ENCODE assay signal across 8 cellular contexts in genomic region chr7:100705753-100706671, GRCh38. TPM values are rescaled to one million over a fixed set of nuclear protein-coding genes. Genes with fewer than 3 reads are reported as not detected.
A peak's percentile ranks its signal among the peaks of the same experiment; 100 is the strongest.
DNase-seq lines count a peak whose midpoint lies in the region; ATAC-seq, FAIRE-seq and TF ChIP-seq lines count a peak whose summit lies in the region.

Gene POP7 (plus strand): TSS chr7:100706121. CDS start chr7:100706831, 710 bp downstream.

- WGBS in HepG2 (ENCODE audit: low lambda C conversion rate), result 0% methylated on average over 27 of the region's 86 CpGs

- H4K20me1 ChIP-seq in HepG2 (ENCODE audit: insufficient read depth, low read length), result no peaks in the 10 kb centered on the region

- ATAC-seq in GM19395 (IDR thresholded peaks at IDR 0.05; ENCODE audit: unreplicated experiment) (peak; percentile 90), HG03565 (IDR thresholded peaks at IDR 0.05; ENCODE audit: unreplicated experiment) (peak; percentile 88), HepG2 (peak; percentile 93)

- DNase-seq in NCI-H774 (lab: John Stamatoyannopoulos, UW) (peak; percentile 97), dermis blood vessel endothelial cell (peak; percentile 99), HepG2 (ENCODE audit: low spot score) (peak; percentile 94)
- peak; percentile 97 to 98 for DNase-seq in activated CD4-positive, alpha-beta T cell treated with anti-CD3 and anti-CD28 coated beads, Interleukin-2, amount 50 U/mL, for 4 hours
- peak; percentile 99 for DNase-seq in stimulated activated CD4-positive, alpha-beta T cell treated with anti-CD3 and anti-CD28 coated beads, Interleukin-4, amount 100 ng/mL, for 1 hour

- TF ChIP-seq RAD21 in HepG2 (CRISPR knock-in tag; IDR thresholded peaks at IDR 0.05), result no peak

- CTCF ChIA-PET in HepG2 (lab: Yijun Ruan, JAX; ENCODE audit: low intra/inter-chr PET ratio, low total read pairs), result interaction anchor here (1.0 to 3.3 kb wide), 3 partner anchors 19 to 146 kb away, joined by 3 to 37 read pairs (median 5); partner anchors contain the start of genes MOSPD3 and SLC12A9

- peaks cover 30% of the 10 kb centered on the region for H3K4me1 ChIP-seq in HepG2 (ENCODE audit: insufficient read depth, low read length)

- in situ Hi-C loops in HepG2 (cut with HindIII; ENCODE audit: extremely low pct_ligation_motif_present, low pct_unique_long_range_greater_than_20kb), result loop anchor here (10.0 kb wide), 1 partner anchor 149 kb away; the partner anchor contains the start of gene SLC12A9

- H3K27ac ChIP-seq in C4-2B (peak within 1 kb of the TSS; percentile 91), HepG2 (ENCODE audit: extremely low read length, insufficient read depth, low read length) (peak within 1 kb of the TSS; percentile 84)

- POLR2A ChIA-PET in HepG2 (lab: Yijun Ruan, JAX), result interaction anchor here (0.7 to 4.6 kb wide), 37 partner anchors 8 to 477 kb away, joined by 3 to 59 read pairs (median 6); partner anchors contain the start of genes ACTL6B, EPHB4, EPO and FBXO24

- peak within 1 kb of the TSS; percentile 90 for H3K9ac ChIP-seq in HepG2 (ENCODE audit: insufficient read depth, low read depth, low read length)

- H3K79me2 ChIP-seq in HepG2 (ENCODE audit: insufficient read depth, low read length), result peaks cover 18% of the 10 kb centered on the region

- H2AFZ ChIP-seq in HepG2 (ENCODE audit: low read length), result no peak within 1 kb of the TSS

- peak within 1 kb of the TSS; percentile 91 for H3K4me2 ChIP-seq in HepG2 (ENCODE audit: low read depth, low read length)

- peak; percentile 74 for FAIRE-seq in HepG2 (lab: Jason Lieb, UNC)

- intact Hi-C loops in HepG2 (cut with micrococcal nuclease; ENCODE audit: unreplicated experiment), result loop anchor here (1.0 kb wide), 2 partner anchors 19 to 168 kb away; no protein-coding TSS in a partner anchor

- H3K27me3 ChIP-seq in HepG2 (ENCODE audit: control insufficient read depth in 1 of 2, insufficient read depth in 2 of 2, low read length in 2 of 2), result no peaks in the 10 kb centered on the region

- H3K4me3 ChIP-seq in HepG2 (replicated peaks in 1 of 3; ENCODE audit: insufficient read depth in 1 of 3, low read depth in 2 of 3, low read length in 3 of 3), result peak within 1 kb of the TSS; percentile 93 to 98 (median 98)

- TF ChIP-seq CTCF in C4-2B (conservative IDR thresholded peaks at IDR 0.05) (no peak), HepG2 (CRISPR knock-in tag; IDR thresholded peaks at IDR 0.05) (no peak)

- no peaks in the 10 kb centered on the region for H3K9me3 ChIP-seq in HepG2 (ENCODE audit: low read length)

- TF ChIP-seq EP300 in HepG2 (IDR thresholded peaks at IDR 0.05; ENCODE audit: low read depth in 2 of 2, low read length in 2 of 2), result no peak
- TF ChIP-seq EP300 in HepG2 (CRISPR knock-in tag; IDR thresholded peaks at IDR 0.05; ENCODE audit: borderline replicate concordance), result no peak

- no peaks in the 10 kb centered on the region for H3K36me3 ChIP-seq in HepG2 (replicated peaks in 1 of 2; ENCODE audit: control insufficient read depth in 1 of 2, insufficient read depth in 2 of 2, low read length in 2 of 2)

- peak; percentile 51 to 89 for TF ChIP-seq POLR2A in HepG2 (IDR thresholded peaks at IDR 0.05; ENCODE audit: insufficient read depth in 1 of 2, low read depth in 2 of 2, low read length in 2 of 2)

- BruUV-seq in HepG2 (replicated peaks; lab: Mats Ljungman, UMichigan), result TSS peak; percentile 94

TF ChIP-seq in HepG2, 621 proteins besides CTCF, POLR2A, EP300 and RAD21 (continues in another document):
- TF ChIP-seq REL (CRISPR knock-in tag; conservative IDR thresholded peaks at IDR 0.05), result no peak
- TF ChIP-seq SIN3B (IDR thresholded peaks at IDR 0.05; ENCODE audit: low read length), result no peak; the same call in 1 of the 2 replicates
- TF ChIP-seq ARID2 (CRISPR knock-in tag; IDR thresholded peaks at IDR 0.05; ENCODE audit: borderline replicate concordance), result no peak
- no peak for TF ChIP-seq ZNF737 (CRISPR knock-in tag; IDR thresholded peaks at IDR 0.05; ENCODE audit: borderline replicate concordance)
- TF ChIP-seq ZNF354B (CRISPR knock-in tag; IDR thresholded peaks at IDR 0.05), result 0 out of 2 replicates have a peak, but pooled peaks have one; percentile 60
- TF ChIP-seq ARNT (IDR thresholded peaks at IDR 0.05), result no peak
- no peak for TF ChIP-seq ZNF513 (CRISPR knock-in tag; conservative IDR thresholded peaks at IDR 0.05)
- no peak for TF ChIP-seq ZNF891 (CRISPR knock-in tag; IDR thresholded peaks at IDR 0.05)
- TF ChIP-seq ZNF614 (CRISPR knock-in tag; IDR thresholded peaks at IDR 0.05; ENCODE audit: borderline replicate concordance), result peak; percentile 56; the same call in 1 of the 2 replicates
- no peak for TF ChIP-seq ZNF10 (CRISPR knock-in tag; IDR thresholded peaks at IDR 0.05; ENCODE audit: borderline replicate concordance, low read depth)
- TF ChIP-seq HDAC2 (CRISPR knock-in tag; IDR thresholded peaks at IDR 0.05), result peak; percentile 46
- no peak for TF ChIP-seq NFRKB (IDR thresholded peaks at IDR 0.05)
- TF ChIP-seq HCFC1 (IDR thresholded peaks at IDR 0.05; ENCODE audit: low read depth, low read length), result peak; percentile 41; the same call in 1 of the 2 replicates
- peak; percentile 84 for TF ChIP-seq SMAD1 (CRISPR knock-in tag; IDR thresholded peaks at IDR 0.05; ENCODE audit: borderline replicate concordance, low read depth)
- no peak for TF ChIP-seq SMAD3 (CRISPR knock-in tag; IDR thresholded peaks at IDR 0.05)
- TF ChIP-seq MLXIP (CRISPR knock-in tag; IDR thresholded peaks at IDR 0.05; ENCODE audit: borderline replicate concordance), result no peak; the same call in 1 of the 2 replicates
- no peak for TF ChIP-seq FOXK2 (IDR thresholded peaks at IDR 0.05)
- no peak; the same call in 1 of the 2 replicates for TF ChIP-seq ZNF746 (CRISPR knock-in tag; IDR thresholded peaks at IDR 0.05)
- TF ChIP-seq ZFP36L1 (CRISPR knock-in tag; IDR thresholded peaks at IDR 0.05), result peak; percentile 82; the same call in 1 of the 2 replicates
- TF ChIP-seq ZMYM2 (CRISPR knock-in tag; IDR thresholded peaks at IDR 0.05), result no peak; the same call in 1 of the 2 replicates
- no peak for TF ChIP-seq NPAS2 (CRISPR knock-in tag; IDR thresholded peaks at IDR 0.05; ENCODE audit: borderline replicate concordance)

RNA-seq across cellular contexts. Expression of gene POP7, which starts in this region (rescaled TPM):
- total RNA-seq in dermis blood vessel endothelial cell (28.1 and 34.2 TPM in 2 replicates), HepG2 (2016; rRNA removed; fragmentation: Illumina TruSeq; extraction: Trizol) (91.1 and 91.5 TPM in 2 replicates)
- total RNA-seq in HepG2 (2016; cell fraction: cytosol; rRNA removed; fragmentation: Illumina TruSeq; extraction: Trizol; ENCODE audit: low read depth), result 80.9 and 134 TPM in 2 replicates
- 88.0 and 96.3 TPM in 2 replicates for total RNA-seq in HepG2 (2016; cell fraction: insoluble cytoplasmic fraction; rRNA removed; fragmentation: Illumina TruSeq; extraction: Trizol)
- total RNA-seq in HepG2 (2016; cell fraction: membrane; rRNA removed; fragmentation: Illumina TruSeq; extraction: Trizol), result 82.0 and 130 TPM in 2 replicates
- 30.9 and 33.0 TPM in 2 replicates for total RNA-seq in HepG2 (2016; cell fraction: nucleus; rRNA removed; fragmentation: Illumina TruSeq; extraction: Trizol)
- polyA plus RNA-seq in HepG2 (2011; rRNA removed), result 63.9 and 70.6 TPM in 2 replicates
- polyA plus RNA-seq in HepG2 (2011; cell fraction: cytosol; rRNA removed), result 59.0 and 91.7 TPM in 2 replicates
- polyA plus RNA-seq in HepG2 (2011; cell fraction: nucleus; rRNA removed), result 30.7 and 33.6 TPM in 2 replicates
- 35.3 and 43.7 TPM in 2 replicates for polyA plus RNA-seq in HepG2 (2012)
- 72.9 and 135 TPM in 2 replicates for polyA plus RNA-seq in HepG2 (2016; cell fraction: cytosol; fragmentation: Illumina TruSeq; extraction: Trizol; ENCODE audit: low read depth)
- 95.2 and 106 TPM in 2 replicates for polyA plus RNA-seq in HepG2 (2016; cell fraction: insoluble cytoplasmic fraction; fragmentation: Illumina TruSeq; extraction: Trizol; ENCODE audit: low read depth)
- 75.0 and 120 TPM in 2 replicates for polyA plus RNA-seq in HepG2 (2016; cell fraction: membrane; fragmentation: Illumina TruSeq; extraction: Trizol; ENCODE audit: low read depth)
- polyA plus RNA-seq in HepG2 (2016; cell fraction: nucleus; fragmentation: Illumina TruSeq; extraction: Trizol; ENCODE audit: insufficient read depth, low read depth), result 59.0 and 71.0 TPM in 2 replicates
- polyA minus RNA-seq in HepG2 (2011; rRNA and poly(A)+ RNA removed; ENCODE audit: low replicate concordance), result 32.0 and 34.2 TPM in 2 replicates
- polyA minus RNA-seq in HepG2 (2011; cell fraction: cytosol; rRNA and poly(A)+ RNA removed), result 21.5 and 21.6 TPM in 2 replicates
- polyA minus RNA-seq in HepG2 (2011; cell fraction: nucleus; rRNA and poly(A)+ RNA removed), result 4.5 and 5.0 TPM in 2 replicates

Comparison
In these comparisons a context has a peak if more than half of its experiments do, and no peak if none do; other contexts are left out.
1. Peak in every context shown above with its lines: DNase-seq, ATAC-seq, H3K4me3 ChIP-seq and H3K27ac ChIP-seq.